36 cellular contexts compared by ENCODE assay signal in genomic region chr11:92008249-92008648, GRCh38.
"Had no signal": no experiment of that assay in that cellular context is flagged by ENCODE, and none has a peak within 500 bp of the region (broad histone marks: within the 10 kb centered on the region; RNA-seq: fewer than 3 reads in every experiment).

No MANE protein-coding gene starts in this region.

- H3K4me3 ChIP-seq: MG63 had no signal

- DNase-seq: Karpas-422, Kasumi-1, MG63, MM.1S, MV-4-11, NCI-H1048, NCI-H1092, NCI-H1092 treated with DMSO at 0.1 percent for 48 hours, NCI-H1105, NCI-H1105 treated with DMSO at 0.1 percent for 48 hours, NCI-H1417, NCI-H1417 treated with DMSO at 0.1 percent for 48 hours, NCI-H1436, NCI-H1436 treated with DMSO at 0.1 percent for 48 hours, NCI-H146, NCI-H1694, NCI-H1694 treated with DMSO at 0.1 percent for 48 hours, NCI-H187, NCI-H187 treated with DMSO at 0.1 percent for 48 hours, NCI-H1930, NCI-H2029, NCI-H2029 treated with DMSO at 0.1 percent for 48 hours, NCI-H2081, NCI-H2081 treated with DMSO at 0.1 percent for 48 hours, NCI-H2107, NCI-H2171, NCI-H2171 treated with DMSO at 0.1 percent for 48 hours, NCI-H2227 treated with DMSO at 0.1 percent for 48 hours, NCI-H226, NCI-H345, NCI-H446, NCI-H446 treated with DMSO at 0.1 percent for 48 hours, NCI-H510A, NCI-H510A treated with DMSO at 0.1 percent for 48 hours, NCI-H524, NCI-H524 treated with DMSO at 0.1 percent for 48 hours had no signal

- H3K9me3 ChIP-seq: MG63 had no signal

- H3K36me3 ChIP-seq: MG63 had no signal

- H3K27me3 ChIP-seq: MG63 had no signal
